ENCODE assay signal across 19 cellular contexts in genomic region chr6:163723759-163724158, GRCh38.
"Had no signal": no experiment of that assay in that cellular context is flagged by ENCODE, and none has a peak within 500 bp of the region (broad histone marks: within the 10 kb centered on the region; RNA-seq: fewer than 3 reads in every experiment).

No MANE protein-coding gene starts in this region.

- H3K36me3 ChIP-seq: prostate gland, right atrium auricular region, sigmoid colon, tibial artery had no signal

- H3K36me3 Mint-ChIP-seq: mesothelial cell of epicardium; naive B cell; natural killer cell treated with Interleukin-12 subunit alpha and Interleukin-12 subunit beta and Interleukin-15 and Interleukin-18, amount 100 ng/mL, for 72 hours; stimulated activated memory B cell treated with anti-CD40 and anti-IgM and Interleukin-4, amounts not matched to agents 10 μg/mL and 1 μg/mL and 100 μg/mL, for 72 hours; type B pancreatic cell had no signal

- H3K9me3 Mint-ChIP-seq: effector memory CD8-positive, alpha-beta T cell; mesothelial cell of epicardium; naive B cell; natural killer cell treated with Interleukin-12 subunit alpha and Interleukin-12 subunit beta and Interleukin-15 and Interleukin-18, amount 100 ng/mL, for 72 hours; stimulated activated memory B cell treated with anti-CD40 and anti-IgM and Interleukin-4, amounts not matched to agents 10 μg/mL and 1 μg/mL and 100 μg/mL, for 72 hours; type B pancreatic cell had no signal

- H3K9me3 ChIP-seq: mucosa of descending colon, prostate gland, right atrium auricular region, sigmoid colon, testis, tibial artery had no signal

- H3K4me1 ChIP-seq: prostate gland, right atrium auricular region, sigmoid colon, testis, tibial artery had no signal

- H3K4me3 ChIP-seq: mucosa of descending colon, prostate gland, right atrium auricular region, sigmoid colon, testis, tibial artery had no signal

- H3K27me3 Mint-ChIP-seq: naive B cell; natural killer cell treated with Interleukin-12 subunit alpha and Interleukin-12 subunit beta and Interleukin-15 and Interleukin-18, amount 100 ng/mL, for 72 hours; stimulated activated memory B cell treated with anti-CD40 and anti-IgM and Interleukin-4, amounts not matched to agents 10 μg/mL and 1 μg/mL and 100 μg/mL, for 72 hours had no signal

- H3K27ac ChIP-seq: prostate gland, right atrium auricular region, sigmoid colon, testis, tibial artery had no signal

- DNase-seq: dermis blood vessel endothelial cell; effector memory CD8-positive, alpha-beta T cell; mesenchymal stem cell; mucosa of descending colon; naive B cell; nucleus accumbens; stimulated activated CD4-positive, alpha-beta T cell treated with anti-CD3 and anti-CD28 coated beads, Interleukin-4, amount 100 ng/mL, for 4 hours; stimulated activated naive CD8-positive, alpha-beta T cell treated with anti-CD3 and anti-CD28 coated beads, Interleukin-15, Interleukin-2, amounts not matched to agents 100 U/mL and 50 U/mL, for 24 hours; substantia nigra; testis had no signal

- H3K27ac Mint-ChIP-seq: mesothelial cell of epicardium; natural killer cell treated with Interleukin-12 subunit alpha and Interleukin-12 subunit beta and Interleukin-15 and Interleukin-18, amount 100 ng/mL, for 72 hours; stimulated activated memory B cell treated with anti-CD40 and anti-IgM and Interleukin-4, amounts not matched to agents 10 μg/mL and 1 μg/mL and 100 μg/mL, for 72 hours; type B pancreatic cell had no signal

- H3K27me3 ChIP-seq: right atrium auricular region, sigmoid colon, testis, tibial artery had no signal

- H3K4me3 Mint-ChIP-seq: effector memory CD8-positive, alpha-beta T cell; mesothelial cell of epicardium; natural killer cell treated with Interleukin-12 subunit alpha and Interleukin-12 subunit beta and Interleukin-15 and Interleukin-18, amount 100 ng/mL, for 72 hours; stimulated activated memory B cell treated with anti-CD40 and anti-IgM and Interleukin-4, amounts not matched to agents 10 μg/mL and 1 μg/mL and 100 μg/mL, for 72 hours; type B pancreatic cell had no signal

- ATAC-seq: effector memory CD8-positive, alpha-beta T cell; left lobe of liver; mucosa of descending colon; natural killer cell treated with Interleukin-12 subunit alpha and Interleukin-12 subunit beta and Interleukin-15 and Interleukin-18, amount 100 ng/mL, for 72 hours; stimulated activated memory B cell treated with anti-CD40 and anti-IgM and Interleukin-4, amounts not matched to agents 10 μg/mL and 1 μg/mL and 100 μg/mL, for 72 hours; stimulated activated naive CD8-positive, alpha-beta T cell treated with anti-CD3 and anti-CD28 coated beads, Interleukin-15, Interleukin-2, amounts not matched to agents 100 U/mL and 50 U/mL, for 24 hours had no signal
